Comparison of ENCODE assay signal across 1 cellular context in the genomic region with DNA sequence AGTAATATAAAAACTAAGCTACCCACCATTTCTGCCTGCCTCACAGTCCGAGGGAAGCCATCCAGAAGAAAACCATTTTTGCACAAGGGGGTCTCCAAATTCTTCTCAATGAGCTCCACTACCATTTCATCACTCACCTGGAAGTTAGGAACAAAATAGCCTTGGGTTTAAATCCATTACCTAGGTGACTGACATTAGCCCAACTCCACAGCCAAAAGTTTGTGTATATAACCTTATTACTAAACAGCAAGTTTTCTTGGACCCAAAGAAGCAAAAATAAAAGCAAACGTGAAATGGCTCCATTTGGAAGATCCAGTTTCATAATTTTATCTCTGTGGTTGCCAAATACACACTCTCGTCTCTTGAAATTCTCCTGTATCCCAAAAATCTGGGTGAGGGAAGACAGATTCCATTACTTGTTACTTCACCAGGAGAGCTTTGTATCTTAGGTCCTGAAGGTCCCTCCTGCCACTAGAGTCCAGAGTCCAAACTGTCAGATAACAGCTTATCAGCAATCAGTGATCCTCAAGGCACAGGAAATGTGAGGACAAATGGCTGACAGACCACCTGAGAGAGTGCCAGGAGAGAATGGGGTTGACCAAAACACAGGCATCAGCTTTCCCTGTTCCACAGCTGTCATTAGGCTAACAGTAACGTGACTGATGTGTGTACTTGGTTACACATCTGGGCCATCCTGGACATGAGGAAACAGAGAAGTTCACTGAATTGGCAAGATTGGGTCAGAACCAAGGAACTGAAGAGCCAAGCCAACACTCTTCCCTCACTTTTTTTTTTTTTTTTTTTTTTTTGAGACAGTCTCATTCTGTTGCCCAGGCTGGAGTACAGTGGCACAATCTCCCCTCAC.
TF ChIP-seq lines count a peak whose summit lies in the region.

No MANE protein-coding gene starts in this region.

TF ChIP-seq in liver, 16 proteins besides CTCF, POLR2A, EP300 and RAD21:
- TF ChIP-seq HNF4A (conservative IDR thresholded peaks at IDR 0.05), result peak; percentile 52 to 63
- peak in 1 of 2 donors; percentile 14 for TF ChIP-seq RXRA (IDR thresholded peaks at IDR 0.05)
- no peak for TF ChIP-seq REST (IDR thresholded peaks at IDR 0.05)
- no peak for TF ChIP-seq FOXA1 (IDR thresholded peaks at IDR 0.05)
- peak; percentile 23 for TF ChIP-seq HNF4G (IDR thresholded peaks at IDR 0.05)
- TF ChIP-seq GABPA (IDR thresholded peaks at IDR 0.05 in 1 of 2, conservative IDR thresholded peaks at IDR 0.05 in 1 of 2), result no peak
